14 cellular contexts compared by ENCODE assay signal in the genomic region with DNA sequence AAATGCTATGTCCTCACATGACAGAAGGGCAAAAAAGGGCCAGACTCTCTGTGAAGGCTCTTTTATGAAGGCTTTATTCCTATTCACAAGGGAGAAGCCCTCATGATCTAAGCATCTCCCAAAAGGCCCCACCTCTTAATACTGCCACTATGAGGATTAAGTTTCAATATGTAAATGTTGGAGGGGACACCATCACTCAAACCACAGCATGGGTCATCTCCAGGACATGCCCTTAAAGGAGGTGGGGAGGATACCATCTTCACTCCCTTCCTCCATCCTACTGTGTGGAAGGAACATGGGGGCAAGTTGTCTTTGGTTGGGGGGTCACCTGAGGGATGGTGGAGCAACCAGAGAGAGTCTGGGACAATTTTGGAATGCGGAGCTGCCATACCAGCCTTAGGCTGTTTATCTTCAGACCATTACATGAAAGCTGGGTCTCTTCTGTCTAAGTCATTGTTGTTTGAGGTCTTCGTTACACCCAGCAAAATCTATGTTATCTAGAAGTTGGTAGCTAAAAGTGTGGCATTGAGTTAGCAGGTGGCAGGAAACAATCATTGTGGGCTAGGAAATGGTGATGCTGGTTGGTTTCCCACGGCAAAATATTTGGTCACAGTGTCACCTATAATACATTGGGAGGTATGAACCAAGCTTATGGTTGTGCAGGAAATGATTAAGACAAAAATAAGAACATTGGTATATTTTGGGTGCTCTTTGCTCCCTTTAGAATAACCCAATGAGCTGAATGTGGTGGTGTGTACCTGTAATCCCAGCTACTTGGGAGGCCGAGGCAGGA.
DNase-seq lines count a peak whose midpoint lies in the region; ATAC-seq and TF ChIP-seq lines count a peak whose summit lies in the region.
"Had no signal": no experiment of that assay in that cellular context is flagged by ENCODE, and none has a peak within 500 bp of the region (broad histone marks: within the 10 kb centered on the region; RNA-seq: fewer than 3 reads in every experiment).

No MANE protein-coding gene starts in this region.

- DNase-seq in activated CD4-positive, alpha-beta T cell treated with anti-CD3 and anti-CD28 coated beads for 48 hours, result peak; percentile 20
- DNase-seq in activated CD4-positive, alpha-beta T cell treated with anti-CD3 and anti-CD28 coated beads for 1 hour, result no peak
- no peak for DNase-seq in T-helper 2 cell treated with Interferon-gamma antibody and Interleukin-4, amounts not matched to agents 5 μg/mL and 100 μg/mL, for 36 hours (ENCODE audit: low spot score)
- peak; percentile 20 for DNase-seq in effector CD4-positive, alpha-beta T cell
- peak; percentile 28 for DNase-seq in stimulated activated CD8-positive, alpha-beta memory T cell treated with anti-CD3 and anti-CD28 coated beads, Interleukin-4, amount 100 ng/mL, for 24 hours (ENCODE audit: low read depth)
- DNase-seq: left lung, NCI-H1694, NCI-H82, trophoblast cell had no signal

- no peak for ATAC-seq in HG02938 (IDR thresholded peaks at IDR 0.05; ENCODE audit: unreplicated experiment)
- ATAC-seq in GM21528 (IDR thresholded peaks at IDR 0.05; ENCODE audit: low FRiP score, unreplicated experiment), result no peak
- ATAC-seq in SK-N-SH treated with all-trans-retinoic acid at 6 μM for 48 hours, result no peak
- ATAC-seq: A549, esophagus mucosa, left lung had no signal

- H3K9me3 Mint-ChIP-seq in T-helper 2 cell treated with Interferon-gamma antibody and Interleukin-4, amounts not matched to agents 5 μg/mL and 100 μg/mL, for 36 hours, result no peaks in the 10 kb centered on the region

- H3K27me3 Mint-ChIP-seq in T-helper 2 cell treated with Interferon-gamma antibody and Interleukin-4, amounts not matched to agents 5 μg/mL and 100 μg/mL, for 36 hours (ENCODE audit: low read depth), result no peaks in the 10 kb centered on the region

- no peak overlapping the region for H3K4me3 Mint-ChIP-seq in T-helper 2 cell treated with Interferon-gamma antibody and Interleukin-4, amounts not matched to agents 5 μg/mL and 100 μg/mL, for 36 hours

- peak overlapping the region; percentile 15 for H3K27ac Mint-ChIP-seq in T-helper 2 cell treated with Interferon-gamma antibody and Interleukin-4, amounts not matched to agents 5 μg/mL and 100 μg/mL, for 36 hours

- peaks cover 22% of the 10 kb centered on the region for H3K4me1 Mint-ChIP-seq in T-helper 2 cell treated with Interferon-gamma antibody and Interleukin-4, amounts not matched to agents 5 μg/mL and 100 μg/mL, for 36 hours (ENCODE audit: low read depth)

- H3K36me3 Mint-ChIP-seq in T-helper 2 cell treated with Interferon-gamma antibody and Interleukin-4, amounts not matched to agents 5 μg/mL and 100 μg/mL, for 36 hours (ENCODE audit: low read depth), result no peaks in the 10 kb centered on the region

TF ChIP-seq in SK-N-SH treated with all-trans-retinoic acid at 6 μM for 48 hours, 23 proteins besides CTCF, POLR2A, EP300 and RAD21:
- TF ChIP-seq, protein P1, sequence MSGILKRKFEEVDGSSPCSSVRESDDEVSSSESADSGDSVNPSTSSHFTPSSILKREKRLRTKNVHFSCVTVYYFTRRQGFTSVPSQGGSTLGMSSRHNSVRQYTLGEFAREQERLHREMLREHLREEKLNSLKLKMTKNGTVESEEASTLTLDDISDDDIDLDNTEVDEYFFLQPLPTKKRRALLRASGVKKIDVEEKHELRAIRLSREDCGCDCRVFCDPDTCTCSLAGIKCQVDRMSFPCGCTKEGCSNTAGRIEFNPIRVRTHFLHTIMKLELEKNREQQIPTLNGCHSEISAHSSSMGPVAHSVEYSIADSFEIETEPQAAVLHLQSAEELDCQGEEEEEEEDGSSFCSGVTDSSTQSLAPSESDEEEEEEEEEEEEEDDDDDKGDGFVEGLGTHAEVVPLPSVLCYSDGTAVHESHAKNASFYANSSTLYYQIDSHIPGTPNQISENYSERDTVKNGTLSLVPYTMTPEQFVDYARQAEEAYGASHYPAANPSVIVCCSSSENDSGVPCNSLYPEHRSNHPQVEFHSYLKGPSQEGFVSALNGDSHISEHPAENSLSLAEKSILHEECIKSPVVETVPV (CRISPR knock-in tag; IDR thresholded peaks at IDR 0.05), result no peak
- TF ChIP-seq CSDC2 (CRISPR knock-in tag; IDR thresholded peaks at IDR 0.05) (no peak), ARNTL (CRISPR knock-in tag; IDR thresholded peaks at IDR 0.05; ENCODE audit: borderline replicate concordance, low read depth) (no peak), ZC3H10 (CRISPR knock-in tag; IDR thresholded peaks at IDR 0.05) (no peak), BACH2 (CRISPR knock-in tag; IDR thresholded peaks at IDR 0.05; ENCODE audit: borderline replicate concordance) (no peak)

Comparison
In these comparisons a context has a peak if more than half of its experiments do, and no peak if none do; other contexts are left out.
1. DNase-seq: peak in activated CD4-positive, alpha-beta T cell treated with anti-CD3 and anti-CD28 coated beads for 48 hours (single experiment), effector CD4-positive, alpha-beta T cell (single experiment) and stimulated activated CD8-positive, alpha-beta memory T cell treated with anti-CD3 and anti-CD28 coated beads, Interleukin-4, amount 100 ng/mL, for 24 hours (single experiment); none in activated CD4-positive, alpha-beta T cell treated with anti-CD3 and anti-CD28 coated beads for 1 hour (single experiment) and T-helper 2 cell treated with Interferon-gamma antibody and Interleukin-4, amounts not matched to agents 5 μg/mL and 100 μg/mL, for 36 hours (single experiment).